In the genomic region with DNA sequence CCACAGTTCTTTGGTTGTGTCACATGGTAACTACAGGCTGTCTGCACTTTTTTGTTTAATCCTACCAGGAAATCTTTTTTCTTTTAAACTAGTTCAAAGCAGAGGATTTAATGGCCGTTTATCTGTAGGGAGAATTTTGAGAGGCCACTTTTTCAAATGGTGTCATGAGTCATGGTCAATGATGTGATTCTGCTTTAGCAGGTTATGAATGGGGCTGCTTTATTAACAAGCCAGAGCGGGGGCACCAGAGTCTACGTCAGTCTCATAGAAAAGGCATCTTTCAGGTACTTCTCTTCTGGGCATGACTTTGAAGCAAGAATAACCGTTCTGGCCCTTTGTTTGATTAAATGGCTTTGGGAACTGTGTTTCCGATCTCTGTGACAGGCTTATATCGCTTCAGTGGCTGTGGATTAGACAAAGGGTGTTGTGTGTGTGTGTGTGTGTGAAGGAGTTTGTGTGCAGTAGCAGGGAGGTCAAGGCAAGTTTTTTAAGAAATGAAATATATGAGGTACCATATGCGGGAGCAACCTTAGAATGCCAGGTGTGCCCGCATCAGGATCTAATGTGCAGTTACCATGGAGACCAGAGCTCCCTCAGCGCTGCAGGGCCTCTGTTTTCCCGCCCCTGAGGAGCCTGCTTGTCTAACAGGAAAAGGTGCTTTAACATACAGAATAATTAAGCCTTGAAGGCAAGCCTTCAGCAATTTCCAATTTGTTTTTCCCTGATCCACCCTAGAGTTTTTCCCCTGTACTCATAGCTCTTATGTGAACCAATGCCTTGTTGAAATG, we compare ENCODE assay signal across 1 cellular context.
TF ChIP-seq lines count a peak whose summit lies in the region.

No MANE protein-coding gene starts in this region.

TF ChIP-seq in WTC11, 78 proteins besides CTCF, POLR2A, EP300 and RAD21:
- TF ChIP-seq AFF4 (CRISPR knock-in tag; IDR thresholded peaks at IDR 0.05; ENCODE audit: borderline replicate concordance) (no peak), ZNF263 (CRISPR knock-in tag; IDR thresholded peaks at IDR 0.05; ENCODE audit: low read depth) (no peak), SMAD4 (CRISPR knock-in tag; IDR thresholded peaks at IDR 0.05) (no peak), ZNF416 (CRISPR knock-in tag; IDR thresholded peaks at IDR 0.05) (no peak), OVOL2 (CRISPR knock-in tag; IDR thresholded peaks at IDR 0.05; ENCODE audit: borderline replicate concordance) (no peak), CREB1 (CRISPR knock-in tag; IDR thresholded peaks at IDR 0.05) (no peak), ZNF396 (CRISPR knock-in tag; IDR thresholded peaks at IDR 0.05; ENCODE audit: borderline replicate concordance) (no peak), ESRRA (CRISPR knock-in tag; IDR thresholded peaks at IDR 0.05; ENCODE audit: borderline replicate concordance) (no peak), CREM (CRISPR knock-in tag; IDR thresholded peaks at IDR 0.05) (no peak), GRHL2 (CRISPR knock-in tag; IDR thresholded peaks at IDR 0.05; ENCODE audit: insufficient replicate concordance, severe bottlenecking) (no peak)
- TF ChIP-seq, protein P1, sequence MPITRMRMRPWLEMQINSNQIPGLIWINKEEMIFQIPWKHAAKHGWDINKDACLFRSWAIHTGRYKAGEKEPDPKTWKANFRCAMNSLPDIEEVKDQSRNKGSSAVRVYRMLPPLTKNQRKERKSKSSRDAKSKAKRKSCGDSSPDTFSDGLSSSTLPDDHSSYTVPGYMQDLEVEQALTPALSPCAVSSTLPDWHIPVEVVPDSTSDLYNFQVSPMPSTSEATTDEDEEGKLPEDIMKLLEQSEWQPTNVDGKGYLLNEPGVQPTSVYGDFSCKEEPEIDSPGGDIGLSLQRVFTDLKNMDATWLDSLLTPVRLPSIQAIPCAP (CRISPR knock-in tag; IDR thresholded peaks at IDR 0.05) = no peak
